25 cellular contexts compared by ENCODE assay signal in genomic region chr3:11679964-11680363, GRCh38.
"Had no signal": no experiment of that assay in that cellular context is flagged by ENCODE, and none has a peak within 500 bp of the region (broad histone marks: within the 10 kb centered on the region; RNA-seq: fewer than 3 reads in every experiment).

No MANE protein-coding gene starts in this region.

- H3K4me3 ChIP-seq: left ventricle myocardium inferior, lung, neural progenitor cell, ovary, skin epidermis, suprapubic skin, thoracic aorta, tibial artery, upper lobe of left lung, vagina had no signal

- H3K9ac ChIP-seq: neural progenitor cell had no signal

- H3K4me3 Mint-ChIP-seq: naive B cell; natural killer cell; nephron progenitor cell; neural progenitor cell; stimulated activated naive CD8-positive, alpha-beta T cell treated with anti-CD3 and anti-CD28 coated beads, Interleukin-15, Interleukin-2, amounts not matched to agents 100 ng/mL and 50 ng/mL, for 24 hours had no signal

- H3K36me3 ChIP-seq: left ventricle myocardium inferior, neural progenitor cell, neutrophil, ovary, thoracic aorta, upper lobe of left lung had no signal

- H3K9me3 Mint-ChIP-seq: naive B cell; natural killer cell; neural progenitor cell; stimulated activated naive CD8-positive, alpha-beta T cell treated with anti-CD3 and anti-CD28 coated beads, Interleukin-15, Interleukin-2, amounts not matched to agents 100 ng/mL and 50 ng/mL, for 24 hours had no signal

- ATAC-seq: right cardiac atrium, sciatic nerve had no signal

- H3K27ac ChIP-seq: left ventricle myocardium inferior, neural progenitor cell, neutrophil, ovary, skin epidermis, suprapubic skin, thoracic aorta, tibial artery, upper lobe of left lung, vagina had no signal

- H3K9me3 ChIP-seq: left ventricle myocardium inferior, neutrophil, ovary, suprapubic skin, thoracic aorta, tibial artery, upper lobe of left lung, vagina had no signal

- H3K27me3 ChIP-seq: neural progenitor cell, neutrophil, ovary, suprapubic skin, tibial artery, upper lobe of left lung, vagina had no signal

- H3K4me1 ChIP-seq: neural progenitor cell, suprapubic skin, upper lobe of left lung, vagina had no signal

- H3K36me3 Mint-ChIP-seq: naive B cell, natural killer cell, neural progenitor cell had no signal

- H3K4me1 Mint-ChIP-seq: naive B cell, natural killer cell, nephron progenitor cell, neural progenitor cell had no signal

- H3K4me2 ChIP-seq: neural progenitor cell had no signal

- H3K27ac Mint-ChIP-seq: naive B cell; natural killer cell; nephron progenitor cell; neural progenitor cell; progenitor cell of endocrine pancreas; stimulated activated naive CD8-positive, alpha-beta T cell treated with anti-CD3 and anti-CD28 coated beads, Interleukin-15, Interleukin-2, amounts not matched to agents 100 ng/mL and 50 ng/mL, for 24 hours had no signal

- DNase-seq: left ventricle myocardium inferior; naive B cell; natural killer cell; nephron progenitor cell; occipital lobe; ovary; retina; right cardiac atrium; stimulated activated CD4-positive, alpha-beta T cell treated with anti-CD3 and anti-CD28 coated beads, Interleukin-12 subunit alpha, Interleukin-12 subunit beta, amount 100 ng/mL, for 4 hours; stimulated activated CD4-positive, alpha-beta T cell treated with anti-CD3 and anti-CD28 coated beads, Interleukin-15, amount 100 ng/mL, for 24 hours; stimulated activated CD4-positive, alpha-beta T cell treated with anti-CD3 and anti-CD28 coated beads, Interleukin-2, amount 100 ng/mL, for 24 hours; stimulated activated CD4-positive, alpha-beta T cell treated with anti-CD3 and anti-CD28 coated beads, Interleukin-4, amount 100 ng/mL, for 1 hour; stimulated activated naive CD4-positive, alpha-beta T cell; tibial artery; upper lobe of left lung had no signal

- H2AFZ ChIP-seq: neural progenitor cell had no signal

- H3K27me3 Mint-ChIP-seq: naive B cell; progenitor cell of endocrine pancreas; stimulated activated naive CD8-positive, alpha-beta T cell treated with anti-CD3 and anti-CD28 coated beads, Interleukin-15, Interleukin-2, amounts not matched to agents 100 ng/mL and 50 ng/mL, for 24 hours had no signal
